Comparison of ENCODE assay signal across 18 cellular contexts in the genomic region with DNA sequence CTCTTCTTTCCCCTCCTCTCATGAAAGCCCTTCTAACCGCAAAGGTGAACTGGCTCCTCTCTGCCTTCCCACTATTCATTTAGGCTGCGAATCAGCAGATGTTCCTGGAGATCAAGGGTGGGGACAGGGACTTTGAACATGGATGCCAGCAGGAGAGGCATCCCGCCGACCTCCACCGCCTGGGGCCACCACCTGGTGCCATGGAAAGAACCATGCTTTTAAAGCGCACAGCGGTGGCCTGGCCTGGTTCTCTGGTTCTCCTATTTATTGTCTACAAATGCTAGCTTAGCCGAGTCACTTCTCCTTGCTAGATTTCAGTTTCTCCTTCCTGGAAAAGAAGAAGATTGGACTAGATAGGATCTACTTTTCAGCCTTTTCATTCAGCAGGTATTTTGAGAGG.
"Had no signal": no experiment of that assay in that cellular context is flagged by ENCODE, and none has a peak within 500 bp of the region (broad histone marks: within the 10 kb centered on the region; RNA-seq: fewer than 3 reads in every experiment).

No MANE protein-coding gene starts in this region.

- H3K27me3 ChIP-seq: testis, tibial nerve, upper lobe of right lung had no signal

- DNase-seq: erythroblast; foreskin keratinocyte; kidney; left cardiac atrium; left ventricle myocardium superior; mesenchymal stem cell; midbrain; naive B cell; posterior cingulate gyrus; stimulated activated CD4-positive, alpha-beta T cell treated with anti-CD3 and anti-CD28 coated beads, Interleukin-2, amount 100 ng/mL, for 24 hours; stimulated activated CD4-positive, alpha-beta T cell treated with anti-CD3 and anti-CD28 coated beads, Interleukin-4, amount 100 ng/mL, for 4 hours; stimulated activated naive B cell treated with anti-CD40 and anti-IgM and Interleukin-4, amounts not matched to agents 10 μg/mL and 1 μg/mL and 100 μg/mL, for 72 hours; stimulated activated naive CD8-positive, alpha-beta T cell treated with anti-CD3 and anti-CD28 coated beads, Interleukin-15, amount 100 ng/mL, for 72 hours; testis; upper lobe of right lung had no signal

- H3K36me3 ChIP-seq: tibial nerve, upper lobe of right lung had no signal

- ATAC-seq: foreskin keratinocyte; left cardiac atrium; left ventricle myocardium superior; sciatic nerve; stimulated activated naive B cell treated with anti-CD40 and anti-IgM and Interleukin-4, amounts not matched to agents 10 μg/mL and 1 μg/mL and 100 μg/mL, for 72 hours; stimulated activated naive CD8-positive, alpha-beta T cell treated with anti-CD3 and anti-CD28 coated beads, Interleukin-15, amount 100 ng/mL, for 72 hours; upper lobe of right lung had no signal

- H3K9me3 ChIP-seq: testis, tibial nerve, upper lobe of right lung had no signal

- H3K4me3 ChIP-seq: lung, testis, tibial nerve, upper lobe of right lung had no signal

- H3K4me1 ChIP-seq: foreskin keratinocyte, testis, tibial nerve, upper lobe of right lung had no signal

- H3K27ac ChIP-seq: foreskin keratinocyte, testis, tibial nerve, upper lobe of right lung had no signal
